1 cellular context compared by ENCODE assay signal in genomic region chr7:2803342-2803692, GRCh38.
TF ChIP-seq lines count a peak whose summit lies in the region.

No MANE protein-coding gene starts in this region.

TF ChIP-seq in IMR-90, 13 proteins besides CTCF, POLR2A, EP300 and RAD21 (continued from another document):
- TF ChIP-seq FOS (IDR thresholded peaks at IDR 0.05; ENCODE audit: low read depth, low read length) (no peak), RCOR1 (IDR thresholded peaks at IDR 0.05; ENCODE audit: insufficient replicate concordance, low read length) (no peak), RFX5 (IDR thresholded peaks at IDR 0.05; ENCODE audit: low read depth, low read length) (no peak)
